16 cellular contexts compared by ENCODE assay signal in the genomic region with DNA sequence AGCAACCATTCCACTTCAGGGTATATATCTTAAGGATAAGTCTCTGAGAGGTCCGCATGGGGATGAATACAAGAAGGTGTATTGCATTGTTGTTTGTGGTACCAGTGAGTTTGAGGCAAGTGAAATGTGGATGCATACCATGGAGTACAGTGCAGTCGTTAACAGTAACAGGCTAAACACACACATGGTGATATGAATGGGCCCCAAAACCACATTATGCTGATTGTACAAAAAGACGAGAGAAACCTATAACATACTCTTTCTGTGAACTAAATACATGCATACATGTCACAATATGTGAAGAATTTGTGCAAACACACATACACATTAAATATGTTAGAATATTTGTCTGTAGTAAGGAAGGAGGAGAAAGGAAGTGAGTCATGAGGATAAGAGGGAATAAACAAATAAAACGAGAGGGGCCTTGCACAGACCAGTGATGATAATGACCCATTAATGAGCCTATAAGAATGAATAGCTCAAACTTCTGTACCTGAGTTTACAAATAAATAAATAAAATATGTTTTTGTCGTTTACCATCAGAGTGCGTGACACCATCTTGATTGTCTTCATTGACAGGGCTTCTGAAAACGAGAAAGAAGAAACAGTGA.
"Had no signal": no experiment of that assay in that cellular context is flagged by ENCODE, and none has a peak within 500 bp of the region (broad histone marks: within the 10 kb centered on the region; RNA-seq: fewer than 3 reads in every experiment).

No MANE protein-coding gene starts in this region.

- ATAC-seq: gastroesophageal sphincter, left ventricle myocardium superior, T-helper 17 cell had no signal

- H3K27ac Mint-ChIP-seq: T-helper 17 cell had no signal

- H3K27me3 Mint-ChIP-seq: T-helper 17 cell had no signal

- DNase-seq: activated CD4-positive, alpha-beta T cell treated with anti-CD3 and anti-CD28 coated beads, Interleukin-2, amount 50 U/mL, for 1 hour; activated CD4-positive, CD25-positive, alpha-beta regulatory T cell; activated effector memory CD4-positive, alpha-beta T cell treated with anti-CD3 and anti-CD28 coated beads, Interleukin-2, amount 50 U/mL, for 16 hours; activated T-cell treated with anti-CD3 and anti-CD28 coated beads, Interleukin-2, amount 50 U/mL, for 1 hour; adrenal gland; caudate nucleus; effector CD4-positive, alpha-beta T cell; kidney; left ventricle myocardium superior; mesendoderm; sigmoid colon; stimulated activated CD4-positive, alpha-beta T cell treated with anti-CD3 and anti-CD28 coated beads, Interleukin-2, amount 100 ng/mL, for 24 hours; stimulated activated naive CD4-positive, alpha-beta T cell treated with Interleukin-2 at 50 U/mL for 16 hours; T-helper 17 cell; upper lobe of left lung had no signal

- H3K4me3 Mint-ChIP-seq: T-helper 17 cell had no signal
